8 cellular contexts compared by ENCODE assay signal in the genomic region with DNA sequence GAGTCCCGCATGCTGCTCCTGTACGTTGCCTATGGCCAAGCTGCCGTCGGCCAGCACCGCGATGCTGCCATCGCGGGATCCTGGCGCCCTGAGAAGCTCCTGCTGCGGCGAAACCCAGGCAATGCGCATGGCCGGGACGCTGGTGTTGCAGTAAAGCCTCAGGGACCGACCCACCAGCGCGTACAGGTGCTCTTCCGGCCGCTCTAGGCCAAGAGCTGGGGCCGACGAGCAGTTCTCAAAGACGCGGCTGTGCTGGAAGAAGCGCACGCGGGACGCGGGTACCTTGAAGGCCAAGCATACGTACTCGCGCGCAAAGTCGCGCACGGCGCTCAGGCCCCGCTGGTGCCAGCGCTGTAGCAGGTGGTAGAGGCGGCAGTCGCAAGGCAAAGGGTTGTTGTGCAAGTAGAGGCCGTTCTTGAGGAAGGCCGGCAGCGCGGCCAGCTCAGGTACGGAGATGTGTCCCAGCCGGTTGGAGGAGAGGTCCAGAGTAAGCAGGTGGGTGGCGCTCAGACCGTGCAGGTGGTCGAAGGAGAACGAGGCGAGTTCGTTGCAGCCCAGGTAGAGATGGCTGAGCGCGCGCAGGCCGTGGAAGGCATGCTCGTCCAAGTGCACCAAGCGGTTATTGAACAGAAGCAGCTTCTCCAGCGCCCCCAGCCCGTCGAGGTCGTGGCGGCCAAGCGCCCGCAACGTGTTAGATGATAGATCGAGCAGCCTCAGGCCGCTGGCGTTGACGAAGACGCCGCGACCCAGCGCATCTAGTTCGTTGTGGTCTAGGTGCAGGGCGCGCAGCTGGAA. TPM values are rescaled to one million over a fixed set of nuclear protein-coding genes. Genes with fewer than 3 reads are reported as not detected.
DNase-seq lines count a peak whose midpoint lies in the region; ATAC-seq and TF ChIP-seq lines count a peak whose summit lies in the region.

No MANE protein-coding gene starts in this region.

- peaks cover 15% of the 10 kb centered on the region; the same call in 1 of the 2 replicates for H3K36me3 ChIP-seq in Karpas-422 (ENCODE audit: insufficient read depth, low read length)
- H3K36me3 ChIP-seq in muscle layer of colon (ENCODE audit: insufficient read depth, low read length), result peaks cover 28% of the 10 kb centered on the region

- peaks cover 12% of the 10 kb centered on the region for H3K27me3 Mint-ChIP-seq in dendritic cell treated with granulocyte-macrophage colony-stimulating factor and Interleukin-4, amounts not matched to agents 40 ng/mL and 50 ng/mL, for 4 days

- H3K4me1 ChIP-seq in Karpas-422 (ENCODE audit: low read length) (peaks cover 20% of the 10 kb centered on the region), muscle layer of colon (ENCODE audit: insufficient read depth, low read length) (peaks cover 22% of the 10 kb centered on the region)

- H3K4me3 ChIP-seq in AG09309 (ENCODE audit: control insufficient read depth, low read depth, low read length), result peak overlapping the region; percentile 42
- peak overlapping the region; percentile 30; the same call in 1 of the 2 replicates for H3K4me3 ChIP-seq in Karpas-422 (ENCODE audit: low read length)
- H3K4me3 ChIP-seq in muscle layer of colon (ENCODE audit: low read depth in 1 of 2, low read length in 2 of 2), result peak overlapping the region; percentile 55 to 60

- DNase-seq in AG09309 (ENCODE audit: low read depth), result no peak
- DNase-seq in Karpas-422, result no peak
- no peak for DNase-seq in SKM-1 treated with dmso at 0.1 percent for 144 hours (lab: John Stamatoyannopoulos, UW; ENCODE audit: unreplicated experiment)
- DNase-seq in HuH-7.5 (ENCODE audit: low spot score), result no peak
- DNase-seq in epidermal melanocyte (ENCODE audit: insufficient read length, low spot score), result no peak

- H3K4me1 Mint-ChIP-seq in dendritic cell treated with granulocyte-macrophage colony-stimulating factor and Interleukin-4, amounts not matched to agents 40 ng/mL and 50 ng/mL, for 4 days (ENCODE audit: low read depth), result peaks cover 59% of the 10 kb centered on the region

- peaks cover 12% of the 10 kb centered on the region for H3K79me2 ChIP-seq in Karpas-422 (ENCODE audit: low read length)

- H3K9me3 Mint-ChIP-seq in dendritic cell treated with granulocyte-macrophage colony-stimulating factor and Interleukin-4, amounts not matched to agents 40 ng/mL and 50 ng/mL, for 4 days, result no peaks in the 10 kb centered on the region

- H3K27me3 ChIP-seq in Karpas-422 (ENCODE audit: low read length) (no peaks in the 10 kb centered on the region), muscle layer of colon (ENCODE audit: control insufficient read depth in 1 of 2, insufficient read depth in 2 of 2, low read length in 2 of 2) (no peaks in the 10 kb centered on the region)

- H3K27ac Mint-ChIP-seq in dendritic cell treated with granulocyte-macrophage colony-stimulating factor and Interleukin-4, amounts not matched to agents 40 ng/mL and 50 ng/mL, for 4 days, result peak overlapping the region; percentile 80

- H3K9ac ChIP-seq in Karpas-422 (ENCODE audit: low read length) (no peak overlapping the region), muscle layer of colon (ENCODE audit: low read length) (no peak overlapping the region)

- no peak for TF ChIP-seq CTCF in AG09309 (IDR thresholded peaks at IDR 0.05; ENCODE audit: control insufficient read depth, insufficient read depth, low read depth, low read length, missing control alignments)

- peak overlapping the region; percentile 76 for H3K4me3 Mint-ChIP-seq in dendritic cell treated with granulocyte-macrophage colony-stimulating factor and Interleukin-4, amounts not matched to agents 40 ng/mL and 50 ng/mL, for 4 days

- no peak overlapping the region for H3K27ac ChIP-seq in Karpas-422 (ENCODE audit: low read length)
- no peak overlapping the region for H3K27ac ChIP-seq in muscle layer of colon (ENCODE audit: low read depth, low read length)

- peaks cover 5% of the 10 kb centered on the region; the same call in 1 of the 2 replicates for H4K20me1 ChIP-seq in Karpas-422 (ENCODE audit: insufficient read depth, low read depth, low read length)

- no peaks in the 10 kb centered on the region for H3K9me3 ChIP-seq in Karpas-422 (ENCODE audit: low read length)
- no peaks in the 10 kb centered on the region for H3K9me3 ChIP-seq in muscle layer of colon (ENCODE audit: low read length)

- H3K9me2 ChIP-seq in Karpas-422 (replicated peaks; ENCODE audit: insufficient read depth, low read length), result no peaks in the 10 kb centered on the region

- intact Hi-C loops in dendritic cell treated with granulocyte-macrophage colony-stimulating factor and Interleukin-4, amounts not matched to agents 40 ng/mL and 50 ng/mL, for 4 days (cut with micrococcal nuclease), result no loop called here

- no peak for ATAC-seq in esophagus mucosa

- H2AFZ ChIP-seq in Karpas-422 (ENCODE audit: low read length), result no peak overlapping the region

- H3K36me3 Mint-ChIP-seq in dendritic cell treated with granulocyte-macrophage colony-stimulating factor and Interleukin-4, amounts not matched to agents 40 ng/mL and 50 ng/mL, for 4 days (ENCODE audit: low read depth), result peaks cover 78% of the 10 kb centered on the region

- peak overlapping the region; percentile 63 for H3K4me2 ChIP-seq in Karpas-422 (ENCODE audit: low read depth, low read length, poor library complexity, severe bottlenecking)

RNA-seq across cellular contexts. Expression of gene AMIGO3, which starts 0.9 kb away (rescaled TPM):
- total RNA-seq in Karpas-422 (2014; rRNA removed; shearing (Covaris generic); ENCODE audit: low replicate concordance), result 3.8 TPM in 1 of 2 replicates, not detected in the other
- total RNA-seq in esophagus mucosa, result not detected

RNA-seq across cellular contexts. Expression of gene GMPPB, which starts 5.1 kb away (rescaled TPM):
- 10.1 and 13.6 TPM in 2 replicates for total RNA-seq in Karpas-422 (2014; rRNA removed; shearing (Covaris generic); ENCODE audit: low replicate concordance)
- total RNA-seq in esophagus mucosa, result 22.5 TPM

RNA-seq across cellular contexts. Expression of gene RNF123, which starts 29.3 kb away (rescaled TPM):
- 20.1 and 31.5 TPM in 2 replicates for total RNA-seq in Karpas-422 (2014; rRNA removed; shearing (Covaris generic); ENCODE audit: low replicate concordance)
- 19.4 TPM for total RNA-seq in esophagus mucosa

RNA-seq across cellular contexts. Expression of gene MST1, which starts 29.3 kb away (rescaled TPM):
- total RNA-seq in Karpas-422 (2014; rRNA removed; shearing (Covaris generic); ENCODE audit: low replicate concordance), result 19.8 and 25.6 TPM in 2 replicates
- 7.6 TPM for total RNA-seq in esophagus mucosa

RNA-seq across cellular contexts. Expression of gene APEH, which starts 44.5 kb away (rescaled TPM):
- 96.3 and 175 TPM in 2 replicates for total RNA-seq in Karpas-422 (2014; rRNA removed; shearing (Covaris generic); ENCODE audit: low replicate concordance)
- 103 TPM for total RNA-seq in esophagus mucosa
